Comparison of ENCODE assay signal across 8 cellular contexts in genomic region chr1:207962716-207963428, GRCh38. TPM values are rescaled to one million over a fixed set of nuclear protein-coding genes. Genes with fewer than 3 reads are reported as not detected.
DNase-seq lines count a peak whose midpoint lies in the region; ATAC-seq and TF ChIP-seq lines count a peak whose summit lies in the region.

No MANE protein-coding gene starts in this region.

- peak overlapping the region; percentile 37 for H3K27ac ChIP-seq in SJCRH30
- peak overlapping the region; percentile 83 to 92 for H3K27ac ChIP-seq in coronary artery

- H3K4me3 Mint-ChIP-seq in stimulated activated memory B cell treated with anti-CD40 and anti-IgM and Interleukin-4, amounts not matched to agents 10 μg/mL and 1 μg/mL and 100 μg/mL, for 72 hours: peak overlapping the region; percentile 87

- peaks cover 24% of the 10 kb centered on the region for H3K4me1 Mint-ChIP-seq in stimulated activated memory B cell treated with anti-CD40 and anti-IgM and Interleukin-4, amounts not matched to agents 10 μg/mL and 1 μg/mL and 100 μg/mL, for 72 hours

- DNase-seq in NOMO-1 treated with DMSO at 0.1 percent for 48 hours (lab: John Stamatoyannopoulos, UW; ENCODE audit: unreplicated experiment) (peak; percentile 14), NOMO-1 treated with dmso at 0.1 percent for 144 hours (lab: John Stamatoyannopoulos, UW; ENCODE audit: unreplicated experiment) (no peak), SJCRH30 (no peak), coronary artery (ENCODE audit: low spot score) (peak; percentile 83), lower leg skin (ENCODE audit: low spot score in 2 of 2) (peak; percentile 54 to 96), NCI-H226 (no peak)

- peak overlapping the region; percentile 52 for H3K4me3 ChIP-seq in SJCRH30
- peak overlapping the region; percentile 72 for H3K4me3 ChIP-seq in coronary artery
- H3K4me3 ChIP-seq in lower leg skin (ENCODE audit: low read depth, poor library complexity, severe bottlenecking): peak overlapping the region; percentile 4

- H3K27me3 ChIP-seq in SJCRH30: peaks cover 3% of the 10 kb centered on the region; the same call in 1 of the 2 replicates

- no peaks in the 10 kb centered on the region for H3K36me3 ChIP-seq in SJCRH30

- H3K9me3 ChIP-seq in SJCRH30 (replicated peaks): no peaks in the 10 kb centered on the region

- peak; percentile 39 for ATAC-seq in HG02759 (IDR thresholded peaks at IDR 0.05; ENCODE audit: unreplicated experiment)
- peak; percentile 34 for ATAC-seq in stimulated activated memory B cell treated with anti-CD40 and anti-IgM and Interleukin-4, amounts not matched to agents 10 μg/mL and 1 μg/mL and 100 μg/mL, for 72 hours

- peaks cover 45% of the 10 kb centered on the region for H3K27me3 Mint-ChIP-seq in stimulated activated memory B cell treated with anti-CD40 and anti-IgM and Interleukin-4, amounts not matched to agents 10 μg/mL and 1 μg/mL and 100 μg/mL, for 72 hours

- H3K36me3 Mint-ChIP-seq in stimulated activated memory B cell treated with anti-CD40 and anti-IgM and Interleukin-4, amounts not matched to agents 10 μg/mL and 1 μg/mL and 100 μg/mL, for 72 hours: no peaks in the 10 kb centered on the region

- 6 to 13% methylated on average over 27 to 33 of the region's 33 CpGs for WGBS in lower leg skin, 2 donors

- H3K4me1 ChIP-seq in SJCRH30: peaks cover 12% of the 10 kb centered on the region

- no peaks in the 10 kb centered on the region for H3K9me3 Mint-ChIP-seq in stimulated activated memory B cell treated with anti-CD40 and anti-IgM and Interleukin-4, amounts not matched to agents 10 μg/mL and 1 μg/mL and 100 μg/mL, for 72 hours

- peak overlapping the region; percentile 82 for H3K27ac Mint-ChIP-seq in stimulated activated memory B cell treated with anti-CD40 and anti-IgM and Interleukin-4, amounts not matched to agents 10 μg/mL and 1 μg/mL and 100 μg/mL, for 72 hours

- TF ChIP-seq CTCF in coronary artery (IDR thresholded peaks at IDR 0.05): no peak
- TF ChIP-seq CTCF in lower leg skin (IDR thresholded peaks at IDR 0.05): no peak

- intact Hi-C loops in lower leg skin (cut with DNase I; ENCODE audit: low total_unique reads): loop anchor here (5.0 kb wide), 2 partner anchors 71 to 136 kb away; no protein-coding TSS in a partner anchor

- no peak for TF ChIP-seq POLR2A in lower leg skin (IDR thresholded peaks at IDR 0.05)

RNA-seq across cellular contexts. Expression of gene CD34, which starts 51.9 kb away (rescaled TPM):
- 0.36 and 0.43 TPM in 2 replicates for total RNA-seq in SJCRH30 (2014; rRNA removed; shearing (Covaris generic))
- total RNA-seq in lower leg skin: 10 to 100 TPM in 3 of 4 donors, 1 to 10 TPM in 1; 8.5 to 45.5 (median 26.0) TPM

Comparison
In these comparisons a context has a peak if more than half of its experiments do, and no peak if none do; other contexts are left out.
1. DNase-seq: peak in NOMO-1 treated with DMSO at 0.1 percent for 48 hours (single experiment), coronary artery (single experiment) and lower leg skin (2 of 2); none in NOMO-1 treated with dmso at 0.1 percent for 144 hours (single experiment), SJCRH30 (0 of 2) and NCI-H226 (single experiment).
2. H3K4me3 ChIP-seq: peak in every context shown above with its lines; median percentile 72 in coronary artery; 52 in SJCRH30; 4 in lower leg skin.